In the genomic region with DNA sequence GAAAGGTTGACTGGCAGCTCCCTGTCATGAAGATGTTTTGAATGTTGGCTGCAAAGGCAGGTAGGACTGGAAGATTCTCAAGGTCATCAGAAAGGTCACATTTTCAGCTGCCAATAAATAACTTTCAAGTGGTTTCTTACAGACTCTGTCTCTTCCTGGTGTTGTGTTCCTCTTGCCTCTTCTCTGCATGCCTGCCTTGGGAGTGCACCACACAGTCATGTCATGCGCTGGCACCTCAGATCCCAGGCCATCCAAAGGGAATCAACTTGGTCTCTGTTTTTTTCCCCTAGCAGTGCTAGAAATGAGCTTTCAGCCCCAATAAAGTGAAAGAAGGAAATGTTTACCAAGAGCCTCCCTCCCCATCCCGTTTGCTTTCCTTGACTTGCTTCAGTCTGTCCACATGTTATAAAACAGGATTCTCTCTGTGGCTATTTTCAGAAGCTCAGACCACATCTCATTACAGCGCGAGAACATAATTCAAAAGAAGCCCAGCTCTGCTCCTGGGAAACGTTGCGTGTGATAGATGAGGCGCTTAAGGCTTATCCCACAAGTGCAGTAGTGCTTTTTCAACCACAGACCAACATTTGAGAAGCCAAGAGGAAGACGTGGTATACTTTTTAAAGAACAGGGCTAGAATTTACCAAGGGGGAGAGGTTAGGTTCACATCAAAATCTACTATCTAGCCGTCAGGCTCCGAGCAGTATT, we compare ENCODE assay signal across 19 cellular contexts.
A peak's percentile ranks its signal among the peaks of the same experiment; 100 is the strongest.
DNase-seq lines count a peak whose midpoint lies in the region; ATAC-seq and TF ChIP-seq lines count a peak whose summit lies in the region.
"Had no signal": no experiment of that assay in that cellular context is flagged by ENCODE, and none has a peak within 500 bp of the region (broad histone marks: within the 10 kb centered on the region; RNA-seq: fewer than 3 reads in every experiment).

No MANE protein-coding gene starts in this region.

- intact Hi-C loops in natural killer cell (cut with micrococcal nuclease), result no loop called here

- no peak overlapping the region for H3K27ac ChIP-seq in CD8-positive, alpha-beta memory T cell (ENCODE audit: low read depth, low read length)
- peak overlapping the region; percentile 48 for H3K27ac ChIP-seq in KOPT-K1 (ENCODE audit: low read depth, low read length, poor library complexity, severe bottlenecking)
- H3K27ac ChIP-seq: parathyroid adenoma, Peyer's patch, skin epidermis, WERI-Rb-1 had no signal

- no peaks in the 10 kb centered on the region for H3K36me3 ChIP-seq in CD8-positive, alpha-beta memory T cell (ENCODE audit: insufficient read depth, low read length)
- H3K36me3 ChIP-seq in KOPT-K1 (ENCODE audit: insufficient read depth, low read length), result no peaks in the 10 kb centered on the region
- H3K36me3 ChIP-seq: Peyer's patch, tibial artery, WERI-Rb-1 had no signal

- no peak overlapping the region for H3K4me3 ChIP-seq in CD8-positive, alpha-beta memory T cell (ENCODE audit: low read length)
- H3K4me3 ChIP-seq: Peyer's patch, skin epidermis, tibial artery had no signal

- CTCF ChIA-PET in CD8-positive, alpha-beta memory T cell (lab: Charles Lee), result no interaction called here

- ATAC-seq in central memory CD8-positive, alpha-beta T cell (replicated peaks; ENCODE audit: extremely low read depth, poor library complexity, severe bottlenecking), result no peak
- peak in 1 of 3 donors; percentile 53 for ATAC-seq in natural killer cell
- ATAC-seq in HG03432 (IDR thresholded peaks at IDR 0.05; ENCODE audit: unreplicated experiment), result no peak
- ATAC-seq in HG03565 (IDR thresholded peaks at IDR 0.05; ENCODE audit: unreplicated experiment), result no peak
- ATAC-seq: activated T-helper 17 cell treated with anti-CD3 and anti-CD28 coated beads, Interleukin-2, amount 50 U/mL, for 72 hours; SK-N-SH treated with all-trans-retinoic acid at 6 μM for 48 hours had no signal

- peaks cover 0 to 9% (median 8%) of the 10 kb centered on the region in 3 donors for H3K4me1 Mint-ChIP-seq in CD8-positive, alpha-beta memory T cell
- H3K4me1 Mint-ChIP-seq in central memory CD8-positive, alpha-beta T cell, result peaks cover 10% of the 10 kb centered on the region
- H3K4me1 Mint-ChIP-seq in natural killer cell, result peaks cover 26% of the 10 kb centered on the region in 2 donors
- H3K4me1 Mint-ChIP-seq: activated T-helper 17 cell treated with anti-CD3 and anti-CD28 coated beads, Interleukin-2, amount 50 U/mL, for 72 hours had no signal

- H3K27ac Mint-ChIP-seq in CD8-positive, alpha-beta memory T cell, result peak overlapping the region in 2 of 8 donors; percentile 44 to 60
- peak overlapping the region; percentile 4 for H3K27ac Mint-ChIP-seq in central memory CD8-positive, alpha-beta T cell (ENCODE audit: low read depth)
- H3K27ac Mint-ChIP-seq in natural killer cell, result peak overlapping the region; percentile 45 to 49
- H3K27ac Mint-ChIP-seq: activated T-helper 17 cell treated with anti-CD3 and anti-CD28 coated beads, Interleukin-2, amount 50 U/mL, for 72 hours had no signal

- H3K36me3 Mint-ChIP-seq in CD8-positive, alpha-beta memory T cell, result no peaks in the 10 kb centered on the region
- no peaks in the 10 kb centered on the region for H3K36me3 Mint-ChIP-seq in central memory CD8-positive, alpha-beta T cell (ENCODE audit: insufficient read depth)
- no peaks in the 10 kb centered on the region for H3K36me3 Mint-ChIP-seq in natural killer cell

- POLR2A ChIA-PET in CD8-positive, alpha-beta memory T cell (lab: Charles Lee), result no interaction called here

- peak overlapping the region in 4 of 7 donors; percentile 3 to 76 (median 46) for H3K4me3 Mint-ChIP-seq in CD8-positive, alpha-beta memory T cell
- H3K4me3 Mint-ChIP-seq in central memory CD8-positive, alpha-beta T cell, result peak overlapping the region; percentile 24
- peak overlapping the region; percentile 84 for H3K4me3 Mint-ChIP-seq in natural killer cell
- H3K4me3 Mint-ChIP-seq: activated T-helper 17 cell treated with anti-CD3 and anti-CD28 coated beads, Interleukin-2, amount 50 U/mL, for 72 hours had no signal

- peaks cover 0 to 3% of the 10 kb centered on the region in 2 donors for H3K27me3 Mint-ChIP-seq in CD8-positive, alpha-beta memory T cell
- H3K27me3 Mint-ChIP-seq in central memory CD8-positive, alpha-beta T cell, result no peaks in the 10 kb centered on the region
- H3K27me3 Mint-ChIP-seq in natural killer cell (ENCODE audit: low read depth in 2 of 2), result peaks cover 0 to 4% of the 10 kb centered on the region in 2 donors

- no peaks in the 10 kb centered on the region for H3K27me3 ChIP-seq in CD8-positive, alpha-beta memory T cell (ENCODE audit: insufficient read depth, low read length, poor library complexity, severe bottlenecking)
- H3K27me3 ChIP-seq: Peyer's patch, tibial artery had no signal

- DNase-seq in CD8-positive, alpha-beta memory T cell, result no peak
- no peak for DNase-seq in central memory CD8-positive, alpha-beta T cell (ENCODE audit: low spot score in 2 of 2)
- DNase-seq in natural killer cell, result no peak
- DNase-seq in NCI-H187 treated with DMSO at 0.1 percent for 48 hours (lab: John Stamatoyannopoulos, UW), result no peak
- no peak for DNase-seq in superior temporal gyrus (ENCODE audit: extremely low spot score)
- DNase-seq: amniotic stem cell, GF-D8, NCI-H2081, NCI-H69, Peyer's patch, tibial artery, WERI-Rb-1 had no signal

- peaks cover 0 to 12% (median 0%) of the 10 kb centered on the region in 5 donors for H3K9me3 Mint-ChIP-seq in CD8-positive, alpha-beta memory T cell
- peaks cover 4% of the 10 kb centered on the region for H3K9me3 Mint-ChIP-seq in central memory CD8-positive, alpha-beta T cell
- H3K9me3 Mint-ChIP-seq in natural killer cell, result peaks cover 0 to 2% of the 10 kb centered on the region in 2 donors

- no peaks in the 10 kb centered on the region for H3K4me1 ChIP-seq in CD8-positive, alpha-beta memory T cell (ENCODE audit: insufficient read depth, low read length)
- H3K4me1 ChIP-seq: Peyer's patch had no signal

- TF ChIP-seq CTCF in natural killer cell (IDR thresholded peaks at IDR 0.05), result no peak

- H3K9me3 ChIP-seq in CD8-positive, alpha-beta memory T cell (ENCODE audit: low read length), result no peaks in the 10 kb centered on the region
- no peaks in the 10 kb centered on the region for H3K9me3 ChIP-seq in KOPT-K1 (ENCODE audit: insufficient read depth, low read length, poor library complexity, severe bottlenecking)
- H3K9me3 ChIP-seq: Peyer's patch, tibial artery had no signal

Comparison
In these comparisons a context has a peak if more than half of its experiments do, and no peak if none do; other contexts are left out.
1. H3K4me3 Mint-ChIP-seq: peak in every context shown above with its lines; median percentile 84 in natural killer cell; 46 in CD8-positive, alpha-beta memory T cell; 24 in central memory CD8-positive, alpha-beta T cell.